14 cellular contexts compared by ENCODE assay signal in genomic region chr7:38195804-38196595, GRCh38. TPM values are rescaled to one million over a fixed set of nuclear protein-coding genes. Genes with fewer than 3 reads are reported as not detected.
A peak's percentile ranks its signal among the peaks of the same experiment; 100 is the strongest.
DNase-seq lines count a peak whose midpoint lies in the region; ATAC-seq, FAIRE-seq and TF ChIP-seq lines count a peak whose summit lies in the region.
"Had no signal": no experiment of that assay in that cellular context is flagged by ENCODE, and none has a peak within 500 bp of the region (broad histone marks: within the 10 kb centered on the region; RNA-seq: fewer than 3 reads in every experiment).

No MANE protein-coding gene starts in this region.

- peaks cover 67% of the 10 kb centered on the region for H4K20me1 ChIP-seq in astrocyte (ENCODE audit: insufficient read depth, low read length)

- intact Hi-C loops in posterior cingulate gyrus (cut with DNase I) = no loop called here

- no peak overlapping the region for H3K9ac ChIP-seq in astrocyte (ENCODE audit: low read length)

- no peaks in the 10 kb centered on the region for H3K36me3 ChIP-seq in astrocyte (ENCODE audit: insufficient read depth, low read length)
- H3K36me3 ChIP-seq: right atrium auricular region had no signal

- FAIRE-seq in astrocyte (lab: Jason Lieb, UNC) = peak; percentile 67
- FAIRE-seq: frontal cortex, TTC549 had no signal

- H3K4me2 ChIP-seq in astrocyte (ENCODE audit: low read length) = peak overlapping the region; percentile 48

- H3K27ac Mint-ChIP-seq in astrocyte (ENCODE audit: unreplicated experiment) = no peak overlapping the region
- H3K27ac Mint-ChIP-seq in glutamatergic neuron (ENCODE audit: unreplicated experiment) = peak overlapping the region; percentile 59

- H3K79me2 ChIP-seq in astrocyte (ENCODE audit: insufficient read depth, low read length) = peaks cover 94% of the 10 kb centered on the region

- no peak overlapping the region for H2AFZ ChIP-seq in astrocyte (ENCODE audit: low read depth, low read length)

- H3K27me3 Mint-ChIP-seq in astrocyte (ENCODE audit: low read depth, unreplicated experiment) = no peaks in the 10 kb centered on the region
- H3K27me3 Mint-ChIP-seq in glutamatergic neuron (ENCODE audit: unreplicated experiment) = peaks cover 8% of the 10 kb centered on the region
- H3K27me3 Mint-ChIP-seq: stimulated activated naive CD8-positive, alpha-beta T cell treated with anti-CD3 and anti-CD28 coated beads, Interleukin-15, amount 100 ng/mL, for 72 hours had no signal

- no peak for ATAC-seq in HG03565 (IDR thresholded peaks at IDR 0.05; ENCODE audit: unreplicated experiment)
- ATAC-seq: HCT116; stimulated activated naive CD8-positive, alpha-beta T cell treated with anti-CD3 and anti-CD28 coated beads, Interleukin-15, amount 100 ng/mL, for 72 hours had no signal

- no peaks in the 10 kb centered on the region for H3K9me3 Mint-ChIP-seq in astrocyte (ENCODE audit: unreplicated experiment)
- peaks cover 13% of the 10 kb centered on the region for H3K9me3 Mint-ChIP-seq in glutamatergic neuron (ENCODE audit: unreplicated experiment)

- DNase-seq in AG10803 (ENCODE audit: low read depth) (peak; percentile 62), HCEC 1CT (peak; percentile 63), astrocyte (ENCODE audit: low read depth) (peak; percentile 64), glutamatergic neuron (no peak), NCI-H2081 (lab: John Stamatoyannopoulos, UW) (no peak), posterior cingulate gyrus (no peak)
- no peak for DNase-seq in activated T-cell treated with anti-CD3 and anti-CD28 coated beads, Interleukin-2, amount 50 U/mL, for 48 hours
- DNase-seq: NCI-H526; stimulated activated naive CD8-positive, alpha-beta T cell treated with anti-CD3 and anti-CD28 coated beads, Interleukin-15, amount 100 ng/mL, for 72 hours had no signal

- H3K9me3 ChIP-seq in astrocyte (ENCODE audit: insufficient read depth, low read depth, low read length) = no peaks in the 10 kb centered on the region

- TF ChIP-seq CTCF in AG10803 (conservative IDR thresholded peaks at IDR 0.05; ENCODE audit: low read length) = no peak
- TF ChIP-seq CTCF in astrocyte (IDR thresholded peaks at IDR 0.05; ENCODE audit: insufficient read depth, low read depth, low read length) = no peak
- TF ChIP-seq CTCF in glutamatergic neuron (IDR thresholded peaks at IDR 0.05; ENCODE audit: partially characterized antibody, unreplicated experiment) = no peak

- H3K4me3 ChIP-seq in AG10803 (ENCODE audit: low read length) (no peak overlapping the region), astrocyte (ENCODE audit: insufficient read depth, low read depth, low read length) (no peak overlapping the region)
- H3K4me3 ChIP-seq: right atrium auricular region had no signal

- H3K4me3 Mint-ChIP-seq in astrocyte (ENCODE audit: unreplicated experiment) (peak overlapping the region; percentile 7), glutamatergic neuron (ENCODE audit: unreplicated experiment) (no peak overlapping the region)
- H3K4me3 Mint-ChIP-seq: stimulated activated naive CD8-positive, alpha-beta T cell treated with anti-CD3 and anti-CD28 coated beads, Interleukin-15, amount 100 ng/mL, for 72 hours had no signal

- H3K27me3 ChIP-seq in astrocyte (ENCODE audit: insufficient read depth, low read length) = no peaks in the 10 kb centered on the region
- H3K27me3 ChIP-seq: right atrium auricular region had no signal

- H3K36me3 Mint-ChIP-seq in astrocyte (ENCODE audit: low read depth, unreplicated experiment) (no peaks in the 10 kb centered on the region), glutamatergic neuron (ENCODE audit: unreplicated experiment) (no peaks in the 10 kb centered on the region)

- H3K4me1 Mint-ChIP-seq in astrocyte (ENCODE audit: low read depth, unreplicated experiment) = peaks cover 39% of the 10 kb centered on the region
- H3K4me1 Mint-ChIP-seq in glutamatergic neuron (ENCODE audit: low read depth, unreplicated experiment) = peaks cover 49% of the 10 kb centered on the region

- peaks cover 28% of the 10 kb centered on the region for H3K4me1 ChIP-seq in astrocyte (ENCODE audit: insufficient read depth, low read length)

- peak overlapping the region; percentile 63 for H3K27ac ChIP-seq in astrocyte (ENCODE audit: low read depth, low read length)
- H3K27ac ChIP-seq: right atrium auricular region had no signal

RNA-seq across cellular contexts. Expression of gene STARD3NL, which starts 18.0 kb away (rescaled TPM):
- total RNA-seq in astrocyte = 84.0 and 85.8 TPM in 2 replicates
- total RNA-seq in glutamatergic neuron (ENCODE audit: unreplicated experiment) = 158 TPM

Comparison
In these comparisons a context has a peak if more than half of its experiments do, and no peak if none do; other contexts are left out.
1. DNase-seq: peak in AG10803 (single experiment), HCEC 1CT (single experiment) and astrocyte (single experiment); none in glutamatergic neuron (single experiment), NCI-H2081 (0 of 2), activated T-cell treated with anti-CD3 and anti-CD28 coated beads, Interleukin-2, amount 50 U/mL, for 48 hours (0 of 2) and posterior cingulate gyrus (0 of 10).